Comparison of ENCODE assay signal across 8 cellular contexts in genomic region chr1:150322310-150322709, GRCh38. TPM values are rescaled to one million over a fixed set of nuclear protein-coding genes. Genes with fewer than 3 reads are reported as not detected.
A peak's percentile ranks its signal among the peaks of the same experiment; 100 is the strongest.
DNase-seq lines count a peak whose midpoint lies in the region; ATAC-seq, FAIRE-seq and TF ChIP-seq lines count a peak whose summit lies in the region.

No MANE protein-coding gene starts in this region.

- H3K36me3 ChIP-seq in PC-9 (ENCODE audit: low read depth) (peaks cover 14% of the 10 kb centered on the region), trophoblast cell (ENCODE audit: control insufficient read depth in 1 of 2, insufficient read depth in 2 of 2, low read length in 2 of 2) (peaks cover 7 to 11% of the 10 kb centered on the region in 2 experiments)

- H3K27ac ChIP-seq in PC-9: peak overlapping the region; percentile 84
- H3K27ac ChIP-seq in trophoblast cell (ENCODE audit: low read depth, low read length): no peak overlapping the region

- no peak for TF ChIP-seq CTCF in PC-9 (conservative IDR thresholded peaks at IDR 0.05)

- H2AK5ac ChIP-seq in trophoblast cell (ENCODE audit: low read length): no peak overlapping the region

- WGBS in trophoblast cell (ENCODE audit: extremely low coverage, insufficient coverage, insufficient read length): no CpG with 5 or more reads among the region's 3 CpGs

- H3K27me3 Mint-ChIP-seq in effector memory CD8-positive, alpha-beta T cell: no peaks in the 10 kb centered on the region

- H3K4me3 ChIP-seq in GM08714 (ENCODE audit: low read length) (peak overlapping the region; percentile 96; the same call in 1 of the 2 replicates), PC-9 (peak overlapping the region; percentile 79), trophoblast cell (ENCODE audit: low read depth, low read length) (no peak overlapping the region)

- POLR2A ChIA-PET in PC-9 (lab: Charles Lee; ENCODE audit: unreplicated experiment): no interaction called here

- peaks cover 4% of the 10 kb centered on the region for H3K79me1 ChIP-seq in trophoblast cell (ENCODE audit: low read length)

- intact Hi-C loops in PC-9 (cut with micrococcal nuclease; ENCODE audit: unreplicated experiment): loop anchor here (5.0 kb wide), 1 partner anchor 65 kb away; the partner anchor contains the start of gene CA14

- H2BK5ac ChIP-seq in trophoblast cell (ENCODE audit: low read depth, low read length, poor library complexity): no peak overlapping the region

- peaks cover 16% of the 10 kb centered on the region for H3F3A ChIP-seq in PC-9 (ENCODE audit: insufficient read depth, low read depth)

- DNase-seq in PC-9 (peak in 1 of 2 experiments; percentile 67), trophoblast cell (peak; percentile 75 to 95), GM19239 (ENCODE audit: insufficient read length, low spot score) (no peak), GM19240 (ENCODE audit: insufficient read length, low spot score) (no peak), DMS53 (lab: John Stamatoyannopoulos, UW) (no peak)
- DNase-seq in effector memory CD8-positive, alpha-beta T cell: no peak

- no peak overlapping the region for H2BK120ac ChIP-seq in trophoblast cell (ENCODE audit: insufficient read depth, low read length, poor library complexity)

- peak overlapping the region; percentile 97 to 99 for H3K27ac Mint-ChIP-seq in effector memory CD8-positive, alpha-beta T cell

- peak overlapping the region; percentile 97 for H3K4me2 ChIP-seq in PC-9
- H3K4me2 ChIP-seq in trophoblast cell (ENCODE audit: low read length): peak overlapping the region; percentile 80

- no peaks in the 10 kb centered on the region for H3K9me2 ChIP-seq in PC-9 (ENCODE audit: insufficient read depth)

- ATAC-seq in effector memory CD8-positive, alpha-beta T cell (replicated peaks): no peak
- ATAC-seq in HG02798 (IDR thresholded peaks at IDR 0.05; ENCODE audit: poor library complexity, unreplicated experiment): no peak

- H3K14ac ChIP-seq in trophoblast cell (ENCODE audit: low read length): no peak overlapping the region

- H3K4me1 ChIP-seq in PC-9 (replicated peaks; ENCODE audit: insufficient read depth): peaks cover 16% of the 10 kb centered on the region
- H3K4me1 ChIP-seq in trophoblast cell (ENCODE audit: control insufficient read depth in 1 of 2, insufficient read depth in 2 of 2, low read length in 2 of 2): peaks cover 0 to 5% of the 10 kb centered on the region in 2 experiments

- H3K4ac ChIP-seq in trophoblast cell (ENCODE audit: low read depth, low read length): peak overlapping the region; percentile 89

- no peak overlapping the region for H3K18ac ChIP-seq in trophoblast cell (ENCODE audit: low read length)

- no peak overlapping the region for H3K23ac ChIP-seq in trophoblast cell (ENCODE audit: low read length)

- BruUV-seq in PC-9 (replicated peaks; lab: Mats Ljungman, UMichigan): no TSS peak

- peaks cover 40% of the 10 kb centered on the region for H3K79me2 ChIP-seq in PC-9 (ENCODE audit: low read depth)
- H3K79me2 ChIP-seq in trophoblast cell (ENCODE audit: control insufficient read depth, insufficient read depth, low read length, poor library complexity): peaks cover 7% of the 10 kb centered on the region

- H3K9ac ChIP-seq in trophoblast cell (ENCODE audit: low read length): no peak overlapping the region

- H3K4me3 Mint-ChIP-seq in effector memory CD8-positive, alpha-beta T cell: peak overlapping the region; percentile 96 to 100

- H3K4me1 Mint-ChIP-seq in effector memory CD8-positive, alpha-beta T cell (ENCODE audit: low read depth in 2 of 2): peaks cover 14 to 22% of the 10 kb centered on the region in 2 donors

- no peak overlapping the region for H2BK12ac ChIP-seq in trophoblast cell (ENCODE audit: low read length)

- H3K9me3 ChIP-seq in PC-9 (ENCODE audit: insufficient read depth, low read depth): no peaks in the 10 kb centered on the region
- H3K9me3 ChIP-seq in trophoblast cell (ENCODE audit: insufficient read depth, low read depth, low read length): no peaks in the 10 kb centered on the region

- H3K36me3 Mint-ChIP-seq in effector memory CD8-positive, alpha-beta T cell (ENCODE audit: insufficient read depth): peaks cover 53% of the 10 kb centered on the region

- H2AFZ ChIP-seq in PC-9 (no peak overlapping the region; the same call in 1 of the 2 replicates), trophoblast cell (ENCODE audit: insufficient read depth, low read length, poor library complexity) (no peak overlapping the region)

- FAIRE-seq in GM19239 (lab: Jason Lieb, UNC): no peak

- no peaks in the 10 kb centered on the region for H3K9me3 Mint-ChIP-seq in effector memory CD8-positive, alpha-beta T cell

- H4K20me1 ChIP-seq in PC-9 (ENCODE audit: insufficient read depth): no peaks in the 10 kb centered on the region; the same call in 1 of the 2 replicates

- H3K27me3 ChIP-seq in PC-9 (ENCODE audit: insufficient read depth, low read depth) (no peaks in the 10 kb centered on the region), trophoblast cell (ENCODE audit: insufficient read depth, low read length) (no peaks in the 10 kb centered on the region)

- CTCF ChIA-PET in PC-9 (lab: Charles Lee): no interaction called here

- no peak overlapping the region for H4K12ac ChIP-seq in trophoblast cell (ENCODE audit: low read depth, low read length)

- H4K8ac ChIP-seq in trophoblast cell (ENCODE audit: low read depth, low read length): no peak overlapping the region

- no peak overlapping the region for H4K91ac ChIP-seq in trophoblast cell (ENCODE audit: low read depth, low read length)

RNA-seq across cellular contexts. Expression of gene PRPF3, which starts 1.0 kb away (rescaled TPM):
- 75.7 and 77.1 TPM in 2 replicates for total RNA-seq in PC-9 (2021)
- 43.1 and 47.5 TPM in 2 replicates for polyA plus RNA-seq in trophoblast cell (2013)

RNA-seq across cellular contexts. Expression of gene MRPS21, which starts 28.6 kb away (rescaled TPM):
- total RNA-seq in PC-9 (2021): 56.2 and 62.6 TPM in 2 replicates
- polyA plus RNA-seq in trophoblast cell (2013): 86.6 and 91.4 TPM in 2 replicates

RNA-seq across cellular contexts. Expression of gene CIART, which starts 40.0 kb away (rescaled TPM):
- 11.0 and 16.6 TPM in 2 replicates for total RNA-seq in PC-9 (2021)
- polyA plus RNA-seq in trophoblast cell (2013): 0.79 and 0.83 TPM in 2 replicates

RNA-seq across cellular contexts. Expression of gene RPRD2, which starts 41.6 kb away (rescaled TPM):
- 24.3 and 36.2 TPM in 2 replicates for total RNA-seq in PC-9 (2021)
- 20.1 and 20.3 TPM in 2 replicates for polyA plus RNA-seq in trophoblast cell (2013)

RNA-seq across cellular contexts. Expression of gene C1orf54, which starts 49.7 kb away (rescaled TPM):
- total RNA-seq in PC-9 (2021): 1.4 and 1.8 TPM in 2 replicates
- polyA plus RNA-seq in trophoblast cell (2013): 1.8 and 2.0 TPM in 2 replicates

Comparison
In these comparisons a context has a peak if more than half of its experiments do, and no peak if none do; other contexts are left out.
1. DNase-seq: peak in trophoblast cell (2 of 2); none in effector memory CD8-positive, alpha-beta T cell (0 of 3), GM19239 (single experiment), GM19240 (single experiment) and DMS53 (single experiment).